1 cellular context compared by ENCODE assay signal in the genomic region with DNA sequence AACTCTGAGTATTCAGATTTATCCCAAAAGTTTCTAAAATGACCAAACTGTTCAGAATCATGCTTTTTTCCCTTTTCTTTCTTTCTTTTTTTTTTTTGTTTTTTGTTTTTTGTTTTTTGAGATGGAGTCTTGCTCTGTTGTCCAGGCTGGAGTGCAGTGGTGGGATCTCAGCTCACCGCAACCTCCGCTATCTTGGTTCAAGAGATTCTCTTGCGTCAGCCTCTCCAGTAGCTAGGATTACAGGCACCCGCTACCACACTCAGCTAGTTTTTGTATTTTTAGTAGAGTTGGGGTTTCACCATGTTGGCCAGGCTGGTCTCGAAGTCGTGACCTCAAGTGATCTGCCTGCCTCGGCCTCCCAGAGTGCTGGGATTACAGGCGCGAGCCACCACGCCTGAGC.
TF ChIP-seq lines count a peak whose summit lies in the region.

No MANE protein-coding gene starts in this region.

TF ChIP-seq in K562, 482 proteins besides CTCF, POLR2A, EP300 and RAD21:
- TF ChIP-seq, protein P1, sequence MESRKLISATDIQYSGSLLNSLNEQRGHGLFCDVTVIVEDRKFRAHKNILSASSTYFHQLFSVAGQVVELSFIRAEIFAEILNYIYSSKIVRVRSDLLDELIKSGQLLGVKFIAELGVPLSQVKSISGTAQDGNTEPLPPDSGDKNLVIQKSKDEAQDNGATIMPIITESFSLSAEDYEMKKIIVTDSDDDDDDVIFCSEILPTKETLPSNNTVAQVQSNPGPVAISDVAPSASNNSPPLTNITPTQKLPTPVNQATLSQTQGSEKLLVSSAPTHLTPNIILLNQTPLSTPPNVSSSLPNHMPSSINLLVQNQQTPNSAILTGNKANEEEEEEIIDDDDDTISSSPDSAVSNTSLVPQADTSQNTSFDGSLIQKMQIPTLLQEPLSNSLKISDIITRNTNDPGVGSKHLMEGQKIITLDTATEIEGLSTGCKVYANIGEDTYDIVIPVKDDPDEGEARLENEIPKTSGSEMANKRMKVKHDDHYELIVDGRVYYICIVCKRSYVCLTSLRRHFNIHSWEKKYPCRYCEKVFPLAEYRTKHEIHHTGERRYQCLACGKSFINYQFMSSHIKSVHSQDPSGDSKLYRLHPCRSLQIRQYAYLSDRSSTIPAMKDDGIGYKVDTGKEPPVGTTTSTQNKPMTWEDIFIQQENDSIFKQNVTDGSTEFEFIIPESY (CRISPR knock-in tag; IDR thresholded peaks at IDR 0.05): peak; percentile 75; the same call in 1 of the 2 replicates
- peak; percentile 81 for TF ChIP-seq ZNF121 (CRISPR knock-in tag; conservative IDR thresholded peaks at IDR 0.05)
TF ChIP-seq in K562: peak in this region for 2; not testable (repeated sequence) for 480.
